12 cellular contexts compared by ENCODE assay signal in genomic region chr9:27037499-27037898, GRCh38. TPM values are rescaled to one million over a fixed set of nuclear protein-coding genes. Genes with fewer than 3 reads are reported as not detected.
"Had no signal": no experiment of that assay in that cellular context is flagged by ENCODE, and none has a peak within 500 bp of the region (broad histone marks: within the 10 kb centered on the region; RNA-seq: fewer than 3 reads in every experiment).

No MANE protein-coding gene starts in this region.

- H3K4me3 ChIP-seq: GM23248, HAP-1 had no signal

- H2AFZ ChIP-seq: GM23248 had no signal

- H3K9me3 Mint-ChIP-seq: HFFc6, IgD-negative memory B cell had no signal

- H3K4me2 ChIP-seq: KMS-11 had no signal

- H3K9me3 ChIP-seq: HAP-1 had no signal

- H3K9ac ChIP-seq: GM23248, KMS-11 had no signal

- H3K27me3 Mint-ChIP-seq: IgD-negative memory B cell had no signal

- H3K4me3 Mint-ChIP-seq: HFFc6, IgD-negative memory B cell had no signal

- H3K4me1 ChIP-seq: HAP-1 had no signal

- DNase-seq: GM23248, GOT3, H7, HFFc6, KBM-7 had no signal

- H3K27ac Mint-ChIP-seq: HFFc6, IgD-negative memory B cell had no signal

- H3K27ac ChIP-seq: GM23248, HL-60, KMS-11 had no signal

- ATAC-seq: HCT116 had no signal

- H3K36me3 ChIP-seq: HAP-1 had no signal

RNA-seq across cellular contexts. Expression of gene LRRC19, which starts 32.0 kb away (rescaled TPM):
- total RNA-seq: GM23248, H4, H7, HFFc6, HT1080 had no signal
- polyA plus RNA-seq: IgD-negative memory B cell had no signal
